Comparison of ENCODE assay signal across 31 cellular contexts in genomic region chr7:36766451-36766850, GRCh38. TPM values are rescaled to one million over a fixed set of nuclear protein-coding genes. Genes with fewer than 3 reads are reported as not detected.
"Had no signal": no experiment of that assay in that cellular context is flagged by ENCODE, and none has a peak within 500 bp of the region (broad histone marks: within the 10 kb centered on the region; RNA-seq: fewer than 3 reads in every experiment).

No MANE protein-coding gene starts in this region.

- H3K36me3 ChIP-seq: heart right ventricle, left ventricle myocardium inferior, neutrophil, right atrium auricular region, right lobe of liver, stomach, thyroid gland, transverse colon, upper lobe of left lung, vagina had no signal

- H3K4me3 Mint-ChIP-seq: memory B cell; nephron progenitor cell; stimulated activated memory B cell treated with anti-CD40 and anti-IgM and Interleukin-4, amounts not matched to agents 10 μg/mL and 1 μg/mL and 100 μg/mL, for 72 hours had no signal

- H3K27me3 Mint-ChIP-seq: stimulated activated memory B cell treated with anti-CD40 and anti-IgM and Interleukin-4, amounts not matched to agents 10 μg/mL and 1 μg/mL and 100 μg/mL, for 72 hours had no signal

- H3K4me2 ChIP-seq: hepatocyte, smooth muscle cell had no signal

- H2AFZ ChIP-seq: hepatocyte, parathyroid adenoma had no signal

- H3K27ac ChIP-seq: heart right ventricle, hepatocyte, left ventricle myocardium inferior, neutrophil, parathyroid adenoma, right atrium auricular region, right lobe of liver, stomach, testis, thyroid gland, transverse colon, upper lobe of left lung, vagina had no signal

- H3K4me3 ChIP-seq: heart right ventricle, hepatocyte, left ventricle myocardium inferior, lung, mucosa of descending colon, right atrium auricular region, right lobe of liver, smooth muscle cell, stomach, testis, thyroid gland, transverse colon, upper lobe of left lung, vagina had no signal

- DNase-seq: heart right ventricle; islet precursor cell; left ventricle myocardium inferior; midbrain; mucosa of descending colon; naive thymus-derived CD4-positive, alpha-beta T cell; nephron progenitor cell; occipital lobe; right lobe of liver; stimulated activated CD4-positive, alpha-beta T cell treated with anti-CD3 and anti-CD28 coated beads, Interleukin-1b, Interleukin-23, amount 100 ng/mL, for 48 hours; stimulated activated CD4-positive, alpha-beta T cell treated with anti-CD3 and anti-CD28 coated beads, Interleukin-2, amount 100 ng/mL, for 48 hours; stimulated activated CD4-positive, alpha-beta T cell treated with anti-CD3 and anti-CD28 coated beads, Interleukin-4, amount 100 ng/mL, for 4 hours; stimulated activated CD8-positive, alpha-beta memory T cell treated with anti-CD3 and anti-CD28 coated beads, Interleukin-4, amount 100 ng/mL, for 48 hours; stimulated activated naive CD8-positive, alpha-beta T cell treated with anti-CD3 and anti-CD28 coated beads, Interleukin-15, Interleukin-2, amounts not matched to agents 100 U/mL and 50 U/mL, for 24 hours; stomach; testis; thyroid gland; transverse colon; upper lobe of left lung had no signal

- ATAC-seq: heart right ventricle; mucosa of descending colon; naive thymus-derived CD4-positive, alpha-beta T cell; right lobe of liver; stimulated activated memory B cell treated with anti-CD40 and anti-IgM and Interleukin-4, amounts not matched to agents 10 μg/mL and 1 μg/mL and 100 μg/mL, for 72 hours; stimulated activated naive CD8-positive, alpha-beta T cell treated with anti-CD3 and anti-CD28 coated beads, Interleukin-15, Interleukin-2, amounts not matched to agents 100 U/mL and 50 U/mL, for 24 hours had no signal

- H3K79me2 ChIP-seq: hepatocyte, parathyroid adenoma had no signal

- H3K4me1 ChIP-seq: heart right ventricle, left ventricle myocardium inferior, parathyroid adenoma, right atrium auricular region, stomach, testis, thyroid gland, upper lobe of left lung, vagina had no signal

- H3K27me3 ChIP-seq: heart right ventricle, hepatocyte, neutrophil, right atrium auricular region, right lobe of liver, stomach, testis, thyroid gland, transverse colon, upper lobe of left lung, vagina had no signal

- H3K9ac ChIP-seq: parathyroid adenoma had no signal

- H3K36me3 Mint-ChIP-seq: memory B cell; stimulated activated memory B cell treated with anti-CD40 and anti-IgM and Interleukin-4, amounts not matched to agents 10 μg/mL and 1 μg/mL and 100 μg/mL, for 72 hours had no signal

- H3K9me3 ChIP-seq: heart right ventricle, left ventricle myocardium inferior, mucosa of descending colon, neutrophil, right atrium auricular region, right lobe of liver, stomach, testis, thyroid gland, transverse colon, upper lobe of left lung, vagina had no signal

- H3K27ac Mint-ChIP-seq: memory B cell; nephron progenitor cell; stimulated activated memory B cell treated with anti-CD40 and anti-IgM and Interleukin-4, amounts not matched to agents 10 μg/mL and 1 μg/mL and 100 μg/mL, for 72 hours had no signal

- H3K4me1 Mint-ChIP-seq: stimulated activated memory B cell treated with anti-CD40 and anti-IgM and Interleukin-4, amounts not matched to agents 10 μg/mL and 1 μg/mL and 100 μg/mL, for 72 hours had no signal

RNA-seq across cellular contexts. Expression of gene AOAH, which starts 42.2 kb away (rescaled TPM):
- total RNA-seq: myocyte, osteocyte, pulmonary artery endothelial cell, smooth muscle cell had no signal
- polyA plus RNA-seq: smooth muscle cell had no signal
